ENCODE assay signal across 1 cellular context in genomic region chr5:149748471-149749094, GRCh38.
TF ChIP-seq lines count a peak whose summit lies in the region.

No MANE protein-coding gene starts in this region.

TF ChIP-seq in A549, 52 proteins besides CTCF, POLR2A, EP300 and RAD21 (continued from another document):
- TF ChIP-seq ZFP36 (IDR thresholded peaks at IDR 0.05; ENCODE audit: borderline replicate concordance, partially characterized antibody), result no peak
